24 cellular contexts compared by ENCODE assay signal in genomic region chr9:74753650-74754049, GRCh38.
DNase-seq lines count a peak whose midpoint lies in the region; ATAC-seq and TF ChIP-seq lines count a peak whose summit lies in the region.
"Had no signal": no experiment of that assay in that cellular context is flagged by ENCODE, and none has a peak within 500 bp of the region (broad histone marks: within the 10 kb centered on the region; RNA-seq: fewer than 3 reads in every experiment).

No MANE protein-coding gene starts in this region.

- ATAC-seq in HG03097 (IDR thresholded peaks at IDR 0.05; ENCODE audit: low FRiP score, unreplicated experiment): no peak
- ATAC-seq: A549, GM12878 had no signal

- H3K36me3 ChIP-seq in kidney epithelial cell (ENCODE audit: control insufficient read depth, insufficient read depth, low read length) (no peaks in the 10 kb centered on the region), Karpas-422 (ENCODE audit: insufficient read depth, low read length) (no peaks in the 10 kb centered on the region)
- H3K36me3 ChIP-seq: BE2C; BLaER1 treated with 17β-estradiol and CSF1 and Interleukin-3, amounts not matched to agents 10 nM and 100 nM had no signal

- H3K4me1 ChIP-seq in Karpas-422 (ENCODE audit: low read length): peaks cover 13% of the 10 kb centered on the region
- H3K4me1 ChIP-seq: A549; BE2C; BLaER1 treated with 17β-estradiol and CSF1 and Interleukin-3, amounts not matched to agents 10 nM and 100 nM had no signal

- no peaks in the 10 kb centered on the region for H3K9me3 ChIP-seq in Karpas-422 (ENCODE audit: low read length)
- H3K9me3 ChIP-seq: A549; BE2C; BLaER1 treated with 17β-estradiol and CSF1 and Interleukin-3, amounts not matched to agents 10 nM and 100 nM had no signal

- no peak overlapping the region for H3K9ac ChIP-seq in Karpas-422 (ENCODE audit: low read length)
- H3K9ac ChIP-seq: BLaER1 treated with 17β-estradiol and CSF1 and Interleukin-3, amounts not matched to agents 10 nM and 100 nM; GM23248 had no signal

- H4K20me1 ChIP-seq in Karpas-422 (ENCODE audit: insufficient read depth, low read depth, low read length): no peaks in the 10 kb centered on the region
- H4K20me1 ChIP-seq: BLaER1 treated with 17β-estradiol and CSF1 and Interleukin-3, amounts not matched to agents 10 nM and 100 nM had no signal

- H3K27me3 ChIP-seq in kidney epithelial cell (ENCODE audit: control insufficient read depth, insufficient read depth, low read length): no peaks in the 10 kb centered on the region
- no peaks in the 10 kb centered on the region for H3K27me3 ChIP-seq in Karpas-422 (ENCODE audit: low read length)
- H3K27me3 ChIP-seq: BE2C; BLaER1 treated with 17β-estradiol and CSF1 and Interleukin-3, amounts not matched to agents 10 nM and 100 nM had no signal

- no peak overlapping the region for H3K4me2 ChIP-seq in Karpas-422 (ENCODE audit: low read depth, low read length, poor library complexity, severe bottlenecking)
- H3K4me2 ChIP-seq: A549; BLaER1 treated with 17β-estradiol and CSF1 and Interleukin-3, amounts not matched to agents 10 nM and 100 nM had no signal

- no peak overlapping the region for H3K4me3 ChIP-seq in epithelial cell of proximal tubule (ENCODE audit: low read depth, low read length)
- no peak overlapping the region for H3K4me3 ChIP-seq in kidney epithelial cell (ENCODE audit: low read depth, low read length)
- H3K4me3 ChIP-seq in Karpas-422 (ENCODE audit: low read length): no peak overlapping the region
- H3K4me3 ChIP-seq: A549; BLaER1 treated with 17β-estradiol and CSF1 and Interleukin-3, amounts not matched to agents 10 nM and 100 nM; GM12878; GM23248 had no signal

- TF ChIP-seq CTCF in epithelial cell of proximal tubule (conservative IDR thresholded peaks at IDR 0.05; ENCODE audit: low read depth, low read length) (no peak), kidney epithelial cell (IDR thresholded peaks at IDR 0.05; ENCODE audit: insufficient read depth, low read length, poor library complexity, severe bottlenecking) (no peak)

- H3K79me2 ChIP-seq in Karpas-422 (ENCODE audit: low read length): no peaks in the 10 kb centered on the region

- DNase-seq in NCI-H82 (lab: John Stamatoyannopoulos, UW) (peak; percentile 45), NCI-H82 treated with DMSO at 0.1 percent for 48 hours (lab: John Stamatoyannopoulos, UW; ENCODE audit: unreplicated experiment) (no peak), epithelial cell of proximal tubule (ENCODE audit: low read depth) (peak; percentile 35), kidney epithelial cell (ENCODE audit: low read depth) (peak; percentile 7), renal cortical epithelial cell (ENCODE audit: low read depth) (peak; percentile 73), OCI-M1 (lab: John Stamatoyannopoulos, UW) (no peak), Karpas-422 (no peak)
- DNase-seq: 8988T; ACHN; AML-193; BE2C; Calu3; CD4-positive, alpha-beta T cell; CD8-positive, alpha-beta memory T cell; DMS79; EL; GDM1; GM23248; H7; HCEC 1CT had no signal

- H2AFZ ChIP-seq in Karpas-422 (ENCODE audit: low read length): no peak overlapping the region
- H2AFZ ChIP-seq: GM23248 had no signal

- H3K9me2 ChIP-seq in Karpas-422 (replicated peaks; ENCODE audit: insufficient read depth, low read length): no peaks in the 10 kb centered on the region

- H3K27ac ChIP-seq in Karpas-422 (ENCODE audit: low read length): no peak overlapping the region
- H3K27ac ChIP-seq: A549; BLaER1 treated with 17β-estradiol and CSF1 and Interleukin-3, amounts not matched to agents 10 nM and 100 nM; GM23248 had no signal

Comparison
In these comparisons a context has a peak if more than half of its experiments do, and no peak if none do; other contexts are left out.
1. DNase-seq: peak in NCI-H82 (single experiment), epithelial cell of proximal tubule (single experiment), kidney epithelial cell (single experiment) and renal cortical epithelial cell (single experiment); none in NCI-H82 treated with DMSO at 0.1 percent for 48 hours (single experiment), OCI-M1 (single experiment) and Karpas-422 (single experiment).